18 cellular contexts compared by ENCODE assay signal in genomic region chr20:10352934-10353866, GRCh38.
A peak's percentile ranks its signal among the peaks of the same experiment; 100 is the strongest.
DNase-seq lines count a peak whose midpoint lies in the region; ATAC-seq and TF ChIP-seq lines count a peak whose summit lies in the region.
"Had no signal": no experiment of that assay in that cellular context is flagged by ENCODE, and none has a peak within 500 bp of the region (broad histone marks: within the 10 kb centered on the region; RNA-seq: fewer than 3 reads in every experiment).

No MANE protein-coding gene starts in this region.

- H3K4me3 Mint-ChIP-seq in nephron = no peak overlapping the region
- H3K4me3 Mint-ChIP-seq: activated T-cell treated with anti-CD3 and anti-CD28 coated beads, Interleukin-2, amount 50 U/mL, for 4 hours had no signal

- H3K4me1 Mint-ChIP-seq in nephron = peaks cover 14% of the 10 kb centered on the region

- H3K27ac Mint-ChIP-seq in nephron = peak overlapping the region in 2 of 3 experiments; percentile 0 to 1

- peak; percentile 14 for DNase-seq in EL
- DNase-seq in NCI-H2227 (lab: John Stamatoyannopoulos, UW; ENCODE audit: unreplicated experiment) = peak; percentile 54
- DNase-seq in dermis blood vessel endothelial cell = peak; percentile 96
- DNase-seq in NCI-H146 treated with DMSO at 0.1 percent for 48 hours (lab: John Stamatoyannopoulos, UW; ENCODE audit: unreplicated experiment) = no peak
- no peak for DNase-seq in caudate nucleus (lab: John Stamatoyannopoulos, UW)
- DNase-seq in sciatic nerve (ENCODE audit: low spot score) = no peak
- DNase-seq: activated CD4-positive, alpha-beta T cell treated with anti-CD3 and anti-CD28 coated beads for 1 hour; activated T-cell treated with anti-CD3 and anti-CD28 coated beads, Interleukin-2, amount 50 U/mL, for 4 hours; DMS79 treated with DMSO at 0.1 percent for 48 hours; effector CD4-positive, alpha-beta T cell; KG1; kidney glomerular epithelial cell; stimulated activated CD4-positive, alpha-beta T cell treated with anti-CD3 and anti-CD28 coated beads, Interleukin-4, amount 100 ng/mL, for 24 hours; transverse colon had no signal

- no peaks in the 10 kb centered on the region for H3K36me3 Mint-ChIP-seq in nephron (ENCODE audit: low read depth)

- no peak overlapping the region for H3K27ac ChIP-seq in caudate nucleus (ENCODE audit: low read depth, low read length)
- H3K27ac ChIP-seq: BLaER1 treated with 17β-estradiol and CSF1 and Interleukin-3, amounts not matched to agents 10 nM and 100 nM; transverse colon had no signal

- no peaks in the 10 kb centered on the region for H3K27me3 Mint-ChIP-seq in nephron (ENCODE audit: low read depth)

- no peak for TF ChIP-seq CTCF in nephron (IDR thresholded peaks at IDR 0.05; ENCODE audit: unreplicated experiment in 3 of 3)

- intact Hi-C loops in sciatic nerve (cut with DNase I) = no loop called here

- no peaks in the 10 kb centered on the region for H3K9me3 Mint-ChIP-seq in nephron
- H3K9me3 Mint-ChIP-seq: activated T-cell treated with anti-CD3 and anti-CD28 coated beads, Interleukin-2, amount 50 U/mL, for 4 hours had no signal

- ATAC-seq in sciatic nerve (no peak), HG03571 (IDR thresholded peaks at IDR 0.05; ENCODE audit: unreplicated experiment) (no peak)
- ATAC-seq: activated T-cell treated with anti-CD3 and anti-CD28 coated beads, Interleukin-2, amount 50 U/mL, for 4 hours; Panc1 had no signal

Comparison
In these comparisons a context has a peak if more than half of its experiments do, and no peak if none do; other contexts are left out.
1. DNase-seq: peak in EL (single experiment), NCI-H2227 (single experiment) and dermis blood vessel endothelial cell (single experiment); none in NCI-H146 treated with DMSO at 0.1 percent for 48 hours (single experiment), caudate nucleus (0 of 61) and sciatic nerve (single experiment).